ENCODE assay signal across 1 cellular context in genomic region chr7:142352543-142352942, GRCh38.
TF ChIP-seq lines count a peak whose summit lies in the region.

No MANE protein-coding gene starts in this region.

TF ChIP-seq in IMR-90, 13 proteins besides CTCF, POLR2A, EP300 and RAD21:
- TF ChIP-seq RCOR1 (IDR thresholded peaks at IDR 0.05; ENCODE audit: insufficient replicate concordance, low read length) (no peak), CHD1 (IDR thresholded peaks at IDR 0.05; ENCODE audit: low read depth, low read length) (no peak), MAZ (IDR thresholded peaks at IDR 0.05; ENCODE audit: borderline replicate concordance, low read depth, low read length) (no peak), RFX5 (IDR thresholded peaks at IDR 0.05; ENCODE audit: low read depth, low read length) (no peak), CEBPB (IDR thresholded peaks at IDR 0.05; ENCODE audit: low read depth, low read length) (no peak), MXI1 (IDR thresholded peaks at IDR 0.05; ENCODE audit: borderline replicate concordance, low read depth, low read length) (no peak), ELK1 (IDR thresholded peaks at IDR 0.05; ENCODE audit: borderline replicate concordance, low read depth, low read length) (no peak), BHLHE40 (IDR thresholded peaks at IDR 0.05; ENCODE audit: low read depth, low read length) (no peak), USF2 (IDR thresholded peaks at IDR 0.05; ENCODE audit: low read depth, low read length) (no peak), NFE2L2 (IDR thresholded peaks at IDR 0.05; ENCODE audit: low read depth, low read length) (no peak), SMC3 (IDR thresholded peaks at IDR 0.05; ENCODE audit: low read depth, low read length) (no peak), MAFK (IDR thresholded peaks at IDR 0.05; ENCODE audit: low read depth, low read length) (no peak)
